ENCODE assay signal across 9 cellular contexts in the genomic region with DNA sequence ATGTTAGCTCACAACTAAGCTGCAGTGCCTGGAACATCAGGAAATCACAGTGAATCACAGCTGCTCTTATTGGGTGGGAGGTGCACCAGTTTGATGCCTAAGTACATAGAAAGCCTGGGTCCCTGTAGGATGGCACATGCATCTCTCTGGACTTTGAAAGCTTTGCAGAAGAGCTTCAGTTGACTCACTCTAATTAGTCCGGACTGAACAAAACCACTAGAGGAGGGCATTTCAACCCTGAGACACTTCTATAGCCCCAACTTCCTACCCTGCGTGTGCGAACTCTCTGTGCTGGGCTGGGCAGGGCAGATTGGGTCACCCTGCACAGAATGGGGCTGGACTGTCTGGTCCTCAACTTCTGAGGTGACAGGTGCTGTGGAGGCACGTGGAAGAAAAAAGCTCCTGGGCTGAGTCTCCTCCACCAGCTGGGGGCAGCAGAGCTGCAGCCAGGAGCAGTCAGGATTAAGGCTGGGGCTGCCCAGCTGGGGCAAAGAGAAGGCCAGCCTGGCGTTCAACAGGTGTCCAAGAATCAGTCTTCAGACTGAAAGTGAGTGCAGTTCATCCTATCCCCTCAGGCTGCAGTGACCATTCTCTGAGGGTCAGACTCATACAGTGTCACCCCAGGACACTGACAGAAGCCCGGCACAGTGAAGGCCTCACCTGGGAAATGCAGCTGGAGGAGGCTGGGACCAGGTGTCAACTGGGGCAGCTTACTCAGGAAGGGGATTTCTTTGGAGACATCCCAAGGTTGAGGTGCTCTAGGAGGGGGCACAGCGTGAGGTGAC. TPM values are rescaled to one million over a fixed set of nuclear protein-coding genes. Genes with fewer than 3 reads are reported as not detected.
DNase-seq lines count a peak whose midpoint lies in the region; ATAC-seq, FAIRE-seq and TF ChIP-seq lines count a peak whose summit lies in the region.
"Had no signal": no experiment of that assay in that cellular context is flagged by ENCODE, and none has a peak within 500 bp of the region (broad histone marks: within the 10 kb centered on the region; RNA-seq: fewer than 3 reads in every experiment).

No MANE protein-coding gene starts in this region.

- intact Hi-C loops in left colon (cut with DNase I, micrococcal nuclease), result no loop called here

- peaks cover 12% of the 10 kb centered on the region for H3K27me3 Mint-ChIP-seq in activated CD4-positive, alpha-beta memory T cell treated with anti-CD3 and anti-CD28 coated beads, Interleukin-2, amount 10 ng/mL, durations not matched to agents 7 days and 5 days

- no peak overlapping the region for H3K27ac Mint-ChIP-seq in activated CD4-positive, alpha-beta memory T cell treated with anti-CD3 and anti-CD28 coated beads, Interleukin-2, amount 10 ng/mL, durations not matched to agents 7 days and 5 days

- peak; percentile 52 for DNase-seq in EH (ENCODE audit: low read depth)
- no peak for DNase-seq in HFF-Myc (ENCODE audit: extremely low read depth, low read depth)
- peak; percentile 38 for DNase-seq in activated CD4-positive, alpha-beta memory T cell treated with anti-CD3 and anti-CD28 coated beads, Interleukin-2, amount 10 ng/mL, durations not matched to agents 7 days and 5 days
- DNase-seq in left colon, result peak; percentile 31 to 50
- no peak for DNase-seq in RCC 7860 (ENCODE audit: low spot score)
- DNase-seq in NCI-H446 treated with DMSO at 0.1 percent for 48 hours (lab: John Stamatoyannopoulos, UW), result no peak

- H3K4me3 Mint-ChIP-seq in activated CD4-positive, alpha-beta memory T cell treated with anti-CD3 and anti-CD28 coated beads, Interleukin-2, amount 10 ng/mL, durations not matched to agents 7 days and 5 days, result no peak overlapping the region

- no peak for FAIRE-seq in RCC 7860 (lab: Jason Lieb, UNC)

- CTCF ChIA-PET in activated CD4-positive, alpha-beta memory T cell treated with anti-CD3 and anti-CD28 coated beads, Interleukin-2, amount 10 ng/mL, durations not matched to agents 7 days and 5 days (lab: Charles Lee), result interaction anchor here (0.6 to 2.1 kb wide), 14 partner anchors 10 to 287 kb away, joined by 3 to 9 read pairs (median 4); no protein-coding TSS in a partner anchor

- no peaks in the 10 kb centered on the region for H3K4me1 Mint-ChIP-seq in activated CD4-positive, alpha-beta memory T cell treated with anti-CD3 and anti-CD28 coated beads, Interleukin-2, amount 10 ng/mL, durations not matched to agents 7 days and 5 days

- H3K36me3 Mint-ChIP-seq in activated CD4-positive, alpha-beta memory T cell treated with anti-CD3 and anti-CD28 coated beads, Interleukin-2, amount 10 ng/mL, durations not matched to agents 7 days and 5 days (ENCODE audit: low read depth), result no peaks in the 10 kb centered on the region

- ATAC-seq in left colon (peak; percentile 78), GM19452 (IDR thresholded peaks at IDR 0.05; ENCODE audit: unreplicated experiment) (no peak), HG03095 (IDR thresholded peaks at IDR 0.05; ENCODE audit: unreplicated experiment) (no peak)

- no peak overlapping the region for H3K4me3 ChIP-seq in HFF-Myc (replicated peaks; ENCODE audit: low read depth, low read length)

- POLR2A ChIA-PET in activated CD4-positive, alpha-beta memory T cell treated with anti-CD3 and anti-CD28 coated beads, Interleukin-2, amount 10 ng/mL, durations not matched to agents 7 days and 5 days (lab: Charles Lee), result no interaction called here

- TF ChIP-seq CTCF in HFF-Myc (IDR thresholded peaks at IDR 0.05; ENCODE audit: low read depth, low read length, missing control alignments), result peak; percentile 67

- H3K9me3 Mint-ChIP-seq in activated CD4-positive, alpha-beta memory T cell treated with anti-CD3 and anti-CD28 coated beads, Interleukin-2, amount 10 ng/mL, durations not matched to agents 7 days and 5 days, result no peaks in the 10 kb centered on the region

RNA-seq across cellular contexts. Expression of gene GGTLC2, which starts 22.1 kb away (rescaled TPM):
- not detected for total RNA-seq in activated CD4-positive, alpha-beta memory T cell treated with anti-CD3 and anti-CD28 coated beads, Interleukin-2, amount 10 ng/mL, durations not matched to agents 7 days and 5 days
- under 1 TPM in 1 of 2 donors, not detected in 1; 0.45 TPM for total RNA-seq in left colon
- total RNA-seq: T-helper 1 cell treated with Interleukin-12 subunit alpha and Interleukin-12 subunit beta and Interleukin-4 antibody, amounts not matched to agents 30 ng/mL and 1 ng/mL, for 36 hours had no signal

Comparison
In these comparisons a context has a peak if more than half of its experiments do, and no peak if none do; other contexts are left out.
1. DNase-seq: peak in EH (single experiment), activated CD4-positive, alpha-beta memory T cell treated with anti-CD3 and anti-CD28 coated beads, Interleukin-2, amount 10 ng/mL, durations not matched to agents 7 days and 5 days (single experiment) and left colon (2 of 2); none in HFF-Myc (single experiment), RCC 7860 (single experiment) and NCI-H446 treated with DMSO at 0.1 percent for 48 hours (single experiment).